In the genomic region with DNA sequence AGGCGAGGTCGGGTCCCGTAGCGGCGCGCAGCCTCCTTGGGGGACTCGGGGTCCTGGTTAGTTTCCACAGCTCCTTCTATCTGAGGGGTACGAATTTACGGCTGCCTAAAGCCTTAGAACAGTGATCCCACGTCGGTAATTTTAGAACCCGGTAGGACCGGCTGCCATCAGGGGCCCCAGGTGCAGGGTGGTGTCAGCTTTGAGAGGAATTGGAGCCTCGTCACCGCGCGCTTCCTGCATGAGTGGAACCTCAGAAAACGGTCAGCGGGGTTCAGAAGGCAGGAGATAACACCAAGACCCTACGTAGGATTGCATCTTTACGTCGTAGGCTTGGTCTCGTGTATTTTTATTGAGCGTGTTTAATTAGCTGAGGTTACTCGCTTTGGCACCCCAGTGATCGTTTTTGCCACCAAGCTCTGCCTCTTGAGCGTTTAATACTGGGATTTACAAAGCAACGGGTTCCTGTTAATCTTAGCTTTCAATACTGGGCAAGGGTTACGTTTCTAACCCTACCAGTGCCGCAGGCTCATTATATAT, we compare ENCODE assay signal across 8 cellular contexts. TPM values are rescaled to one million over a fixed set of nuclear protein-coding genes. Genes with fewer than 3 reads are reported as not detected.
DNase-seq lines count a peak whose midpoint lies in the region; ATAC-seq, FAIRE-seq and TF ChIP-seq lines count a peak whose summit lies in the region.

No MANE protein-coding gene starts in this region.

- peak overlapping the region; percentile 86 for H3K4me2 ChIP-seq in GM23338
- peak overlapping the region; percentile 87 for H3K4me2 ChIP-seq in endothelial cell of umbilical vein (ENCODE audit: insufficient read depth, low read length)

- peak overlapping the region; percentile 88 for H3K9ac ChIP-seq in endothelial cell of umbilical vein (replicated peaks; ENCODE audit: extremely low read depth, insufficient read depth, low read length)

- H3F3A ChIP-seq in GM23338 (replicated peaks; ENCODE audit: low read depth), result no peaks in the 10 kb centered on the region

- no peaks in the 10 kb centered on the region for H3K9me3 ChIP-seq in endothelial cell of umbilical vein (replicated peaks; ENCODE audit: control insufficient read depth, insufficient read depth, low read length)
- H3K9me3 ChIP-seq in tibial artery, result peaks cover 0 to 11% (median 0%) of the 10 kb centered on the region in 3 donors

- H3K9me3 Mint-ChIP-seq in GM23338, result peaks cover 11% of the 10 kb centered on the region
- H3K9me3 Mint-ChIP-seq in naive thymus-derived CD8-positive, alpha-beta T cell, result peaks cover 0 to 30% (median 5%) of the 10 kb centered on the region in 9 donors

- peaks cover 21% of the 10 kb centered on the region for H3K27me3 ChIP-seq in GM23338 (ENCODE audit: insufficient read depth)
- peaks cover 2 to 6% of the 10 kb centered on the region in 2 experiments for H3K27me3 ChIP-seq in endothelial cell of umbilical vein (ENCODE audit: control insufficient read depth in 2 of 2, insufficient read depth in 2 of 2, low read length in 2 of 2)
- peaks cover 0 to 14% of the 10 kb centered on the region in 2 donors for H3K27me3 ChIP-seq in tibial artery

- H3K4me3 Mint-ChIP-seq in GM23338, result peak overlapping the region; percentile 92
- H3K4me3 Mint-ChIP-seq in naive thymus-derived CD8-positive, alpha-beta T cell, result peak overlapping the region; percentile 77 to 92 (median 88)

- peaks cover 18% of the 10 kb centered on the region for H3K27me3 Mint-ChIP-seq in GM23338 (ENCODE audit: insufficient read depth, low read depth, poor library complexity)
- peaks cover 2 to 32% (median 24%) of the 10 kb centered on the region in 5 donors for H3K27me3 Mint-ChIP-seq in naive thymus-derived CD8-positive, alpha-beta T cell

- POLR2A ChIA-PET in endothelial cell of umbilical vein (lab: Charles Lee), result no interaction called here
- POLR2A ChIA-PET in naive thymus-derived CD8-positive, alpha-beta T cell (lab: Charles Lee), result no interaction called here

- TSS peak; percentile 63 for BruUV-seq in endothelial cell of umbilical vein (replicated peaks; lab: Mats Ljungman, UMichigan)

- FAIRE-seq in endothelial cell of umbilical vein (lab: Jason Lieb, UNC), result peak; percentile 58

- H3K9me2 ChIP-seq in GM23338 (ENCODE audit: insufficient read depth), result no peaks in the 10 kb centered on the region

- peaks cover 9% of the 10 kb centered on the region; the same call in 1 of the 2 replicates for H3K4me1 ChIP-seq in GM23338 (ENCODE audit: insufficient read depth)
- peaks cover 4% of the 10 kb centered on the region for H3K4me1 ChIP-seq in endothelial cell of umbilical vein (ENCODE audit: control insufficient read depth, extremely low read depth, insufficient read depth, low read length)
- H3K4me1 ChIP-seq in tibial artery, result peaks cover 0 to 16% (median 10%) of the 10 kb centered on the region in 4 donors

- H3K27ac ChIP-seq in GM23338 (ENCODE audit: low read depth) (peak overlapping the region; percentile 79), endothelial cell of umbilical vein (ENCODE audit: insufficient read depth, low read depth, low read length) (peak overlapping the region; percentile 71), tibial artery (peak overlapping the region in 1 of 2 donors; percentile 41)

- H3K4me3 ChIP-seq in GM23338 (peak overlapping the region; percentile 75), endothelial cell of umbilical vein (replicated peaks in 1 of 3; ENCODE audit: insufficient read depth in 1 of 3, low read depth in 1 of 3, low read length in 3 of 3) (peak overlapping the region; percentile 57 to 82 (median 77)), tibial artery (peak overlapping the region; percentile 61 to 79)

- intact Hi-C loops in endothelial cell of umbilical vein (cut with micrococcal nuclease) (loop anchor here (2.0 to 10.0 kb wide), 4 partner anchors 32 to 836 kb away; a partner anchor contains a TSS), tibial artery (cut with DNase I; ENCODE audit: low total_unique reads) (no loop called here)

- H4K20me1 ChIP-seq in GM23338 (replicated peaks; ENCODE audit: insufficient read depth) (no peaks in the 10 kb centered on the region), endothelial cell of umbilical vein (replicated peaks; ENCODE audit: control insufficient read depth, extremely low read depth, insufficient read depth, low read length) (no peaks in the 10 kb centered on the region)

- DNase-seq in GM23338 (ENCODE audit: low spot score), result no peak
- DNase-seq in LoVo (ENCODE audit: low spot score), result peak; percentile 63
- peak; percentile 77 for DNase-seq in activated CD4-positive, alpha-beta T cell treated with anti-CD3 and anti-CD28 coated beads for 48 hours
- DNase-seq in endothelial cell of umbilical vein (ENCODE audit: low read depth, low spot score), result no peak
- peak in 6 of 10 donors; percentile 16 to 68 (median 42) for DNase-seq in naive thymus-derived CD8-positive, alpha-beta T cell
- DNase-seq in tibial artery, result no peak
- no peak for DNase-seq in iPS-NIHi11 (ENCODE audit: low spot score)

- H3K36me3 ChIP-seq in GM23338 (ENCODE audit: insufficient read depth) (no peaks in the 10 kb centered on the region), endothelial cell of umbilical vein (ENCODE audit: control insufficient read depth in 2 of 2, extremely low read depth in 1 of 2, insufficient read depth in 2 of 2, low read length in 2 of 2) (no peaks in the 10 kb centered on the region), tibial artery (no peaks in the 10 kb centered on the region)

- peaks cover 26% of the 10 kb centered on the region for H3K4me1 Mint-ChIP-seq in GM23338
- H3K4me1 Mint-ChIP-seq in naive thymus-derived CD8-positive, alpha-beta T cell, result peaks cover 2 to 19% (median 14%) of the 10 kb centered on the region in 4 donors

- TF ChIP-seq POLR2A in endothelial cell of umbilical vein (IDR thresholded peaks at IDR 0.05; ENCODE audit: low read depth, low read length), result no peak

- H2AFZ ChIP-seq in GM23338 (peak overlapping the region; percentile 99), endothelial cell of umbilical vein (ENCODE audit: low read depth, low read length) (peak overlapping the region; percentile 83)

- CTCF ChIA-PET in endothelial cell of umbilical vein (lab: Charles Lee), result interaction anchor here (1.0 kb wide), 1 partner anchor 831 kb away, joined by 3 read pairs; no protein-coding TSS in a partner anchor

- dilution Hi-C loops in endothelial cell of umbilical vein (cut with MboI; ENCODE audit: extremely low pct_ligation_motif_present, low sequenced_read_pairs), result no loop called here

- no peak for TF ChIP-seq CTCF in GM23338 (conservative IDR thresholded peaks at IDR 0.05; ENCODE audit: low read depth in 2 of 2)
- TF ChIP-seq CTCF in endothelial cell of umbilical vein (IDR thresholded peaks at IDR 0.05; ENCODE audit: extremely low read depth in 1 of 2, insufficient read depth in 1 of 2, low read depth in 1 of 2, low read length in 2 of 2), result no peak
- TF ChIP-seq CTCF in tibial artery (IDR thresholded peaks at IDR 0.05), result no peak

- ATAC-seq in GM18502 (IDR thresholded peaks at IDR 0.05; ENCODE audit: poor library complexity, unreplicated experiment) (peak; percentile 62), GM23338 (peak; percentile 71)
- ATAC-seq in naive thymus-derived CD8-positive, alpha-beta T cell, result peak; percentile 56 to 68

- H3K79me2 ChIP-seq in GM23338 (replicated peaks; ENCODE audit: insufficient read depth) (peaks cover 20% of the 10 kb centered on the region), endothelial cell of umbilical vein (ENCODE audit: control insufficient read depth, insufficient read depth, low read length) (no peaks in the 10 kb centered on the region)

- H3K27ac Mint-ChIP-seq in GM23338, result peak overlapping the region; percentile 85
- H3K27ac Mint-ChIP-seq in naive thymus-derived CD8-positive, alpha-beta T cell, result peak overlapping the region; percentile 50 to 93 (median 86)

- H3K9me1 ChIP-seq in endothelial cell of umbilical vein (replicated peaks; ENCODE audit: control insufficient read depth, extremely low read depth, insufficient read depth, low read length), result no peaks in the 10 kb centered on the region

- peaks cover 8% of the 10 kb centered on the region for H3K36me3 Mint-ChIP-seq in GM23338 (ENCODE audit: low read depth)
- H3K36me3 Mint-ChIP-seq in naive thymus-derived CD8-positive, alpha-beta T cell, result peaks cover 0 to 20% (median 5%) of the 10 kb centered on the region in 3 donors

TF ChIP-seq in GM23338, 12 proteins besides CTCF, POLR2A, EP300 and RAD21 (continues in another document):
- TF ChIP-seq JUNB (IDR thresholded peaks at IDR 0.05; ENCODE audit: unreplicated experiment), result no peak
- no peak for TF ChIP-seq ZNF331 (CRISPR knock-in tag; IDR thresholded peaks at IDR 0.05; ENCODE audit: low read depth)

TF ChIP-seq in endothelial cell of umbilical vein, 7 proteins besides CTCF, POLR2A, EP300 and RAD21:
- TF ChIP-seq POLR2AphosphoS5 (IDR thresholded peaks at IDR 0.05; ENCODE audit: insufficient read depth, low read depth, low read length) (no peak), FOS (IDR thresholded peaks at IDR 0.05; ENCODE audit: borderline replicate concordance, insufficient read depth, low read length) (no peak), MYC (IDR thresholded peaks at IDR 0.05; ENCODE audit: low read depth, low read length) (no peak), GATA2 (IDR thresholded peaks at IDR 0.05; ENCODE audit: insufficient read depth, insufficient read length, low read depth, low read length) (no peak), JUN (IDR thresholded peaks at IDR 0.05; ENCODE audit: borderline replicate concordance, insufficient read depth, insufficient read length, low read depth) (no peak), EZH2 (IDR thresholded peaks at IDR 0.05; ENCODE audit: borderline replicate concordance, low read depth, low read length, severe bottlenecking) (no peak)
- TF ChIP-seq, protein P1, sequence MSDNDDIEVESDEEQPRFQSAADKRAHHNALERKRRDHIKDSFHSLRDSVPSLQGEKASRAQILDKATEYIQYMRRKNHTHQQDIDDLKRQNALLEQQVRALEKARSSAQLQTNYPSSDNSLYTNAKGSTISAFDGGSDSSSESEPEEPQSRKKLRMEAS (IDR thresholded peaks at IDR 0.05; ENCODE audit: insufficient read depth, insufficient read length), result no peak

RNA-seq across cellular contexts. Expression of a gene that starts 0.4 kb away (rescaled TPM):
- total RNA-seq in GM23338 (2014; rRNA removed; shearing (Covaris generic)), result 0.56 TPM in 1 of 2 replicates, not detected in the other
- polyA plus RNA-seq in GM23338 (2016; fragmentation: Nextera tagmentation; extraction: Ambion mirVana) (2.0 and 2.2 TPM in 2 replicates), endothelial cell of umbilical vein (0.14 TPM in 1 of 2 replicates, not detected in the other)
- total RNA-seq in endothelial cell of umbilical vein, result not detected in 2 replicates
- polyA plus RNA-seq in endothelial cell of umbilical vein (2011; cell fraction: cytosol; rRNA removed), result 0.11 and 0.17 TPM in 2 replicates
- 0.17 and 0.46 TPM in 2 replicates for polyA plus RNA-seq in endothelial cell of umbilical vein (2011; cell fraction: nucleus; rRNA removed)
- polyA plus RNA-seq in endothelial cell of umbilical vein (2012), result 0.50 and 0.70 TPM in 2 replicates
- polyA minus RNA-seq in endothelial cell of umbilical vein, result 0.56 TPM in 1 of 2 replicates, not detected in the other
- polyA minus RNA-seq in endothelial cell of umbilical vein (2011; cell fraction: cytosol; rRNA and poly(A)+ RNA removed), result not detected
- polyA minus RNA-seq in endothelial cell of umbilical vein (2011; cell fraction: nucleus; rRNA and poly(A)+ RNA removed), result not detected in 2 replicates
- under 1 TPM in 1 of 2 experiments, not detected in 1; 0.60 TPM for total RNA-seq in naive thymus-derived CD8-positive, alpha-beta T cell
- polyA plus RNA-seq in naive thymus-derived CD8-positive, alpha-beta T cell, result under 1 TPM; 0.21 to 0.34 (median 0.32) TPM

Comparison
In these comparisons a context has a peak if more than half of its experiments do, and no peak if none do; other contexts are left out.
1. DNase-seq: peak in LoVo (single experiment), activated CD4-positive, alpha-beta T cell treated with anti-CD3 and anti-CD28 coated beads for 48 hours (single experiment) and naive thymus-derived CD8-positive, alpha-beta T cell (6 of 10); none in GM23338 (single experiment), endothelial cell of umbilical vein (single experiment), tibial artery (0 of 2) and iPS-NIHi11 (single experiment).
2. Peak in every context shown above with its lines, with median percentiles within 50 percentile points of each other: ATAC-seq and H3K4me3 ChIP-seq.